Comparison of ENCODE assay signal across 1 cellular context in the genomic region with DNA sequence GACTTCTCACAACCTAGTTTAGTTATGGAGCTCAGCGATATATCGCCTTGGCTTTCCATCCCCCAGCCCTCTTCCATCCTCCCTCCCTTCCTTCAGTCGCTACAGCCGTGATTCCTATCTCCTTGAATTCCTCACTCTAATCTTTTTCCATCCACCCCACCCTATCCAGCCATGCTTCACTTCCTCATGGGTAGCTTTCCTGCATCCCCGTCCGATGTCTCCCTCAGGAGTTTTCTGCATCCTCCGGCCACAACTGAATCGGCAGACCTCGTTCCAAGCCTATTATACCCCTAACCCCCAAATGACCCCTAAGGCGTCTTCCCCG.
TF ChIP-seq lines count a peak whose summit lies in the region.

No MANE protein-coding gene starts in this region.

TF ChIP-seq in IMR-90, 13 proteins besides CTCF, POLR2A, EP300 and RAD21:
- TF ChIP-seq MAZ (IDR thresholded peaks at IDR 0.05; ENCODE audit: borderline replicate concordance, low read depth, low read length) (no peak), CHD1 (IDR thresholded peaks at IDR 0.05; ENCODE audit: low read depth, low read length) (no peak), RCOR1 (IDR thresholded peaks at IDR 0.05; ENCODE audit: insufficient replicate concordance, low read length) (no peak), CEBPB (IDR thresholded peaks at IDR 0.05; ENCODE audit: low read depth, low read length) (no peak), RFX5 (IDR thresholded peaks at IDR 0.05; ENCODE audit: low read depth, low read length) (no peak), BHLHE40 (IDR thresholded peaks at IDR 0.05; ENCODE audit: low read depth, low read length) (no peak), SMC3 (IDR thresholded peaks at IDR 0.05; ENCODE audit: low read depth, low read length) (no peak)
